ENCODE assay signal across 20 cellular contexts in genomic region chr10:83908987-83909386, GRCh38.
DNase-seq lines count a peak whose midpoint lies in the region; ATAC-seq and TF ChIP-seq lines count a peak whose summit lies in the region.
"Had no signal": no experiment of that assay in that cellular context is flagged by ENCODE, and none has a peak within 500 bp of the region (broad histone marks: within the 10 kb centered on the region; RNA-seq: fewer than 3 reads in every experiment).

No MANE protein-coding gene starts in this region.

- H3K27me3 ChIP-seq in endodermal cell (ENCODE audit: control insufficient read depth, insufficient read depth, low read length, poor library complexity, severe bottlenecking) (no peaks in the 10 kb centered on the region), ovary (no peaks in the 10 kb centered on the region)
- H3K27me3 ChIP-seq: MG63 had no signal

- no peaks in the 10 kb centered on the region for H3K27me3 Mint-ChIP-seq in activated CD4-positive, alpha-beta T cell treated with anti-CD3 and anti-CD28 coated beads, Interleukin-2, amount 10 ng/mL, durations not matched to agents 24 days and 14 days
- H3K27me3 Mint-ChIP-seq in endodermal cell (ENCODE audit: insufficient read depth) = no peaks in the 10 kb centered on the region

- H3K27ac ChIP-seq in endodermal cell (ENCODE audit: low read depth, low read length) (no peak overlapping the region), ovary (no peak overlapping the region)
- H3K27ac ChIP-seq: A549, RWPE1 had no signal

- 52 to 78% methylated on average over 4 to 7 of the region's 7 CpGs for WGBS in endodermal cell (ENCODE audit: insufficient coverage in 1 of 2, insufficient read length in 1 of 2), 2 experiments
- 43 to 52% (median 49%) methylated on average over 7 of the region's 7 CpGs for WGBS in ovary, 3 donors

- peak; percentile 40 for DNase-seq in activated CD4-positive, alpha-beta T cell treated with anti-CD3 and anti-CD28 coated beads, Interleukin-2, amount 10 ng/mL, durations not matched to agents 24 days and 14 days
- no peak for DNase-seq in activated CD4-positive, alpha-beta T cell treated with anti-CD3 and anti-CD28 coated beads, Interleukin-2, amount 50 U/mL, for 1 hour
- DNase-seq in NCI-H748 (lab: John Stamatoyannopoulos, UW; ENCODE audit: unreplicated experiment) (peak; percentile 91), endodermal cell (peak; percentile 74), ovary (no peak), omental fat pad (ENCODE audit: low spot score) (no peak), middle frontal gyrus (ENCODE audit: extremely low spot score, low spot score) (no peak), EL (no peak)
- DNase-seq: C1 segment of cervical spinal cord, DND-41, GF-D8, HFFc6, Karpas-422, MG63, NCI-H1436, NCI-H226, NCI-H526 treated with DMSO at 0.1 percent for 48 hours, PC-3 had no signal

- H3K9me3 Mint-ChIP-seq in activated CD4-positive, alpha-beta T cell treated with anti-CD3 and anti-CD28 coated beads, Interleukin-2, amount 10 ng/mL, durations not matched to agents 24 days and 14 days = peaks cover 1% of the 10 kb centered on the region
- no peaks in the 10 kb centered on the region for H3K9me3 Mint-ChIP-seq in endodermal cell

- intact Hi-C loops in activated CD4-positive, alpha-beta T cell treated with anti-CD3 and anti-CD28 coated beads, Interleukin-2, amount 10 ng/mL, durations not matched to agents 24 days and 14 days (cut with micrococcal nuclease) = no loop called here
- intact Hi-C loops in ovary (cut with DNase I) = no loop called here

- no peaks in the 10 kb centered on the region for H3K9me3 ChIP-seq in endodermal cell (ENCODE audit: control insufficient read depth, low read length)
- no peaks in the 10 kb centered on the region for H3K9me3 ChIP-seq in ovary
- H3K9me3 ChIP-seq: A549, MG63 had no signal

- no peak for TF ChIP-seq CTCF in endodermal cell (conservative IDR thresholded peaks at IDR 0.05)
- no peak for TF ChIP-seq CTCF in ovary (IDR thresholded peaks at IDR 0.05)
- TF ChIP-seq CTCF in omental fat pad (IDR thresholded peaks at IDR 0.05) = no peak

- ATAC-seq in omental fat pad (ENCODE audit: low FRiP score) = no peak
- ATAC-seq: A549, PC-3 had no signal

- TF ChIP-seq EP300 in ovary (IDR thresholded peaks at IDR 0.05) = no peak

- H3K4me3 Mint-ChIP-seq in activated CD4-positive, alpha-beta T cell treated with anti-CD3 and anti-CD28 coated beads, Interleukin-2, amount 10 ng/mL, durations not matched to agents 24 days and 14 days = no peak overlapping the region
- H3K4me3 Mint-ChIP-seq in endodermal cell = no peak overlapping the region
- H3K4me3 Mint-ChIP-seq: HFFc6 had no signal

- peaks cover 28% of the 10 kb centered on the region for H3K4me1 ChIP-seq in endodermal cell (ENCODE audit: control insufficient read depth, insufficient read depth, low read length)
- H3K4me1 ChIP-seq in ovary (ENCODE audit: insufficient read depth) = no peaks in the 10 kb centered on the region
- H3K4me1 ChIP-seq: A549 had no signal

- H3K9ac ChIP-seq in endodermal cell (ENCODE audit: extremely low read depth, low read length, poor library complexity, severe bottlenecking) = no peak overlapping the region

- H3K4me3 ChIP-seq in endodermal cell (ENCODE audit: low read length) (peak overlapping the region; percentile 10), ovary (no peak overlapping the region)
- H3K4me3 ChIP-seq: A549, MG63 had no signal

- no peaks in the 10 kb centered on the region for H3K36me3 Mint-ChIP-seq in activated CD4-positive, alpha-beta T cell treated with anti-CD3 and anti-CD28 coated beads, Interleukin-2, amount 10 ng/mL, durations not matched to agents 24 days and 14 days (ENCODE audit: low read depth)
- H3K36me3 Mint-ChIP-seq in endodermal cell (ENCODE audit: low read depth) = no peaks in the 10 kb centered on the region

- H3K27ac Mint-ChIP-seq in activated CD4-positive, alpha-beta T cell treated with anti-CD3 and anti-CD28 coated beads, Interleukin-2, amount 10 ng/mL, durations not matched to agents 24 days and 14 days = no peak overlapping the region
- no peak overlapping the region for H3K27ac Mint-ChIP-seq in endodermal cell
- H3K27ac Mint-ChIP-seq: HFFc6 had no signal

- H3K4me1 Mint-ChIP-seq in activated CD4-positive, alpha-beta T cell treated with anti-CD3 and anti-CD28 coated beads, Interleukin-2, amount 10 ng/mL, durations not matched to agents 24 days and 14 days = no peaks in the 10 kb centered on the region
- peaks cover 37% of the 10 kb centered on the region for H3K4me1 Mint-ChIP-seq in endodermal cell

- H3K36me3 ChIP-seq in endodermal cell (ENCODE audit: control insufficient read depth, insufficient read depth, low read length) (no peaks in the 10 kb centered on the region), ovary (no peaks in the 10 kb centered on the region)
- H3K36me3 ChIP-seq: MG63 had no signal

- no peak for TF ChIP-seq POLR2A in ovary (IDR thresholded peaks at IDR 0.05)

Comparison
In these comparisons a context has a peak if more than half of its experiments do, and no peak if none do; other contexts are left out.
1. DNase-seq: peak in activated CD4-positive, alpha-beta T cell treated with anti-CD3 and anti-CD28 coated beads, Interleukin-2, amount 10 ng/mL, durations not matched to agents 24 days and 14 days (single experiment), NCI-H748 (single experiment) and endodermal cell (single experiment); none in activated CD4-positive, alpha-beta T cell treated with anti-CD3 and anti-CD28 coated beads, Interleukin-2, amount 50 U/mL, for 1 hour (single experiment), ovary (0 of 5), omental fat pad (single experiment), middle frontal gyrus (single experiment) and EL (single experiment).